ENCODE assay signal across 19 cellular contexts in genomic region chr12:12622418-12622817, GRCh38. TPM values are rescaled to one million over a fixed set of nuclear protein-coding genes. Genes with fewer than 3 reads are reported as not detected.
DNase-seq lines count a peak whose midpoint lies in the region; ATAC-seq and TF ChIP-seq lines count a peak whose summit lies in the region.
"Had no signal": no experiment of that assay in that cellular context is flagged by ENCODE, and none has a peak within 500 bp of the region (broad histone marks: within the 10 kb centered on the region; RNA-seq: fewer than 3 reads in every experiment).

No MANE protein-coding gene starts in this region.

- H3K27me3 ChIP-seq in thymus (ENCODE audit: control insufficient read depth, insufficient read depth) (no peaks in the 10 kb centered on the region), gastrocnemius medialis (no peaks in the 10 kb centered on the region)
- H3K27me3 ChIP-seq: body of pancreas, suprapubic skin had no signal

- H3K36me3 Mint-ChIP-seq in activated T-cell treated with anti-CD3 and anti-CD28 coated beads, Interleukin-2, amount 50 U/mL, for 72 hours (ENCODE audit: insufficient read depth in 2 of 2), result peaks cover 15 to 20% of the 10 kb centered on the region in 2 donors
- H3K36me3 Mint-ChIP-seq in activated CD4-positive, alpha-beta memory T cell treated with anti-CD3 and anti-CD28 coated beads, Interleukin-2, amount 10 ng/mL, durations not matched to agents 7 days and 5 days (ENCODE audit: low read depth), result peaks cover 34% of the 10 kb centered on the region

- TF ChIP-seq CTCF in gastrocnemius medialis (IDR thresholded peaks at IDR 0.05 in 4 of 5, conservative IDR thresholded peaks at IDR 0.05 in 1 of 5), result no peak

- H3K9me3 Mint-ChIP-seq in activated T-cell treated with anti-CD3 and anti-CD28 coated beads, Interleukin-2, amount 50 U/mL, for 72 hours, result peaks cover 0 to 2% of the 10 kb centered on the region in 2 donors
- H3K9me3 Mint-ChIP-seq in activated CD4-positive, alpha-beta memory T cell treated with anti-CD3 and anti-CD28 coated beads, Interleukin-2, amount 10 ng/mL, durations not matched to agents 7 days and 5 days, result peaks cover 2% of the 10 kb centered on the region

- no peak for TF ChIP-seq POLR2A in gastrocnemius medialis (IDR thresholded peaks at IDR 0.05)

- CTCF ChIA-PET in activated CD4-positive, alpha-beta memory T cell treated with anti-CD3 and anti-CD28 coated beads, Interleukin-2, amount 10 ng/mL, durations not matched to agents 7 days and 5 days (lab: Charles Lee), result interaction anchor here (0.7 kb wide), 1 partner anchor 28 kb away, joined by 3 read pairs; no protein-coding TSS in a partner anchor
- CTCF ChIA-PET in HEK293T (lab: Yijun Ruan, JAX), result interaction anchor here (0.7 kb wide), 1 partner anchor 247 kb away, joined by 3 read pairs; no protein-coding TSS in a partner anchor

- H3K36me3 ChIP-seq in thymus (ENCODE audit: control insufficient read depth, insufficient read depth) (peaks cover 6% of the 10 kb centered on the region), gastrocnemius medialis (no peaks in the 10 kb centered on the region)
- H3K36me3 ChIP-seq: suprapubic skin had no signal

- peaks cover 64% of the 10 kb centered on the region for H3K4me1 Mint-ChIP-seq in activated T-cell treated with anti-CD3 and anti-CD28 coated beads, Interleukin-2, amount 50 U/mL, for 72 hours (ENCODE audit: low read depth)
- H3K4me1 Mint-ChIP-seq in activated CD4-positive, alpha-beta memory T cell treated with anti-CD3 and anti-CD28 coated beads, Interleukin-2, amount 10 ng/mL, durations not matched to agents 7 days and 5 days, result peaks cover 38% of the 10 kb centered on the region

- H3K4me3 Mint-ChIP-seq in activated T-cell treated with anti-CD3 and anti-CD28 coated beads, Interleukin-2, amount 50 U/mL, for 72 hours, result peak overlapping the region; percentile 4 to 67
- H3K4me3 Mint-ChIP-seq in activated CD4-positive, alpha-beta memory T cell treated with anti-CD3 and anti-CD28 coated beads, Interleukin-2, amount 10 ng/mL, durations not matched to agents 7 days and 5 days, result peak overlapping the region; percentile 4
- H3K4me3 Mint-ChIP-seq: H9 had no signal

- in situ Hi-C loops in gastrocnemius medialis (cut with MboI; ENCODE audit: low sequenced_read_pairs in 4 of 4), result no loop called here

- no peak for DNase-seq in activated T-cell treated with anti-CD3 and anti-CD28 coated beads, Interleukin-2, amount 50 U/mL, for 72 hours
- DNase-seq in activated T-cell treated with anti-CD3 and anti-CD28 coated beads, Interleukin-2, amount 50 U/mL, for 1 hour, result no peak
- no peak for DNase-seq in activated CD4-positive, alpha-beta memory T cell treated with anti-CD3 and anti-CD28 coated beads, Interleukin-2, amount 10 ng/mL, durations not matched to agents 7 days and 5 days
- no peak for DNase-seq in left colon
- no peak for DNase-seq in NCI-H82 treated with DMSO at 0.1 percent for 48 hours (lab: John Stamatoyannopoulos, UW; ENCODE audit: unreplicated experiment)
- DNase-seq in HEK293T (ENCODE audit: extremely low spot score), result no peak
- DNase-seq in gastrocnemius medialis, result no peak
- DNase-seq: body of pancreas, DMS 273 treated with DMSO at 0.1 percent for 48 hours, foreskin melanocyte, H9, Karpas-422, midbrain, NCI-H1930, NCI-H526 treated with DMSO at 0.1 percent for 48 hours had no signal

- H3K27ac Mint-ChIP-seq in activated T-cell treated with anti-CD3 and anti-CD28 coated beads, Interleukin-2, amount 50 U/mL, for 72 hours, result peak overlapping the region; percentile 71
- peak overlapping the region; percentile 79 for H3K27ac Mint-ChIP-seq in activated CD4-positive, alpha-beta memory T cell treated with anti-CD3 and anti-CD28 coated beads, Interleukin-2, amount 10 ng/mL, durations not matched to agents 7 days and 5 days
- H3K27ac Mint-ChIP-seq: H9 had no signal

- intact Hi-C loops in left colon (cut with DNase I, micrococcal nuclease) (no loop called here), gastrocnemius medialis (cut with DNase I; ENCODE audit: low total_unique reads) (no loop called here)

- no peaks in the 10 kb centered on the region for H3K9me3 ChIP-seq in thymus (ENCODE audit: control insufficient read depth)
- no peaks in the 10 kb centered on the region for H3K9me3 ChIP-seq in gastrocnemius medialis
- H3K9me3 ChIP-seq: body of pancreas, suprapubic skin had no signal

- H3K4me1 ChIP-seq in thymus (ENCODE audit: control insufficient read depth, insufficient read depth, low read length), result peaks cover 7% of the 10 kb centered on the region
- H3K4me1 ChIP-seq in gastrocnemius medialis, result no peaks in the 10 kb centered on the region

- no peak overlapping the region for H3K4me3 ChIP-seq in thymus (ENCODE audit: low read length)
- H3K4me3 ChIP-seq in gastrocnemius medialis, result no peak overlapping the region
- H3K4me3 ChIP-seq: body of pancreas, suprapubic skin had no signal

- peak; percentile 44 to 58 for ATAC-seq in activated T-cell treated with anti-CD3 and anti-CD28 coated beads, Interleukin-2, amount 50 U/mL, for 72 hours (replicated peaks in 1 of 2)
- ATAC-seq in left colon, result peak; percentile 43
- no peak for ATAC-seq in gastrocnemius medialis
- ATAC-seq: body of pancreas, Right ventricle myocardium inferior had no signal

- 13% methylated on average over 3 of the region's 3 CpGs for WGBS in thymus

- H3K27ac ChIP-seq in thymus (ENCODE audit: low read depth) (peak overlapping the region; percentile 74), gastrocnemius medialis (no peak overlapping the region)
- H3K27ac ChIP-seq: parathyroid adenoma had no signal

- POLR2A ChIA-PET in activated CD4-positive, alpha-beta memory T cell treated with anti-CD3 and anti-CD28 coated beads, Interleukin-2, amount 10 ng/mL, durations not matched to agents 7 days and 5 days (lab: Charles Lee), result interaction anchor here (0.6 to 2.8 kb wide), 3 partner anchors 10 to 148 kb away, joined by 3 to 13 read pairs (median 3); partner anchors contain the start of genes CREBL2 and DUSP16
- POLR2A ChIA-PET in HEK293T (lab: Yijun Ruan, JAX), result interaction anchor here (1.3 kb wide), 1 partner anchor 11 kb away, joined by 4 read pairs; the partner anchor contains the start of gene CREBL2

- no peaks in the 10 kb centered on the region for H3K27me3 Mint-ChIP-seq in activated T-cell treated with anti-CD3 and anti-CD28 coated beads, Interleukin-2, amount 50 U/mL, for 72 hours (ENCODE audit: low read depth)
- no peaks in the 10 kb centered on the region for H3K27me3 Mint-ChIP-seq in activated CD4-positive, alpha-beta memory T cell treated with anti-CD3 and anti-CD28 coated beads, Interleukin-2, amount 10 ng/mL, durations not matched to agents 7 days and 5 days

TF ChIP-seq in HEK293T, 16 proteins besides CTCF, POLR2A, EP300 and RAD21:
- TF ChIP-seq NFRKB (IDR thresholded peaks at IDR 0.05) (no peak), HDGF (IDR thresholded peaks at IDR 0.05; ENCODE audit: borderline replicate concordance) (no peak), FOXA1 (IDR thresholded peaks at IDR 0.05) (no peak), ELF4 (IDR thresholded peaks at IDR 0.05) (no peak), L3MBTL2 (conservative IDR thresholded peaks at IDR 0.05) (no peak), TARDBP (IDR thresholded peaks at IDR 0.05) (no peak), SP1 (IDR thresholded peaks at IDR 0.05) (no peak), ARNT (IDR thresholded peaks at IDR 0.05) (no peak), LEF1 (IDR thresholded peaks at IDR 0.05; ENCODE audit: borderline replicate concordance) (no peak), FOXM1 (IDR thresholded peaks at IDR 0.05; ENCODE audit: borderline replicate concordance) (no peak), ZNF384 (IDR thresholded peaks at IDR 0.05) (no peak), BHLHE40 (IDR thresholded peaks at IDR 0.05; ENCODE audit: borderline replicate concordance) (no peak), PKNOX1 (IDR thresholded peaks at IDR 0.05) (no peak), FOXK2 (IDR thresholded peaks at IDR 0.05) (no peak), CTBP1 (IDR thresholded peaks at IDR 0.05; ENCODE audit: borderline replicate concordance) (no peak)

RNA-seq across cellular contexts. Expression of gene CREBL2, which starts 10.7 kb away (rescaled TPM):
- total RNA-seq in activated T-cell treated with anti-CD3 and anti-CD28 coated beads, Interleukin-2, amount 50 U/mL, for 72 hours, result 10 to 100 TPM; 27.7 to 32.7 TPM
- total RNA-seq in activated CD4-positive, alpha-beta memory T cell treated with anti-CD3 and anti-CD28 coated beads, Interleukin-2, amount 10 ng/mL, durations not matched to agents 7 days and 5 days, result 10 to 100 TPM; 24.2 to 26.1 TPM
- total RNA-seq in left colon, result 10 to 100 TPM; 25.6 to 28.1 TPM
- polyA plus RNA-seq in thymus, result 29.3 TPM
- total RNA-seq in gastrocnemius medialis, result 10 to 100 TPM in 3 of 4 donors, 1 to 10 TPM in 1; 6.3 to 13.6 (median 10.3) TPM

RNA-seq across cellular contexts. Expression of gene DUSP16, which starts 59.8 kb away (rescaled TPM):
- total RNA-seq in activated T-cell treated with anti-CD3 and anti-CD28 coated beads, Interleukin-2, amount 50 U/mL, for 72 hours, result 100 to 1,000 TPM; 105 to 129 TPM
- total RNA-seq in activated CD4-positive, alpha-beta memory T cell treated with anti-CD3 and anti-CD28 coated beads, Interleukin-2, amount 10 ng/mL, durations not matched to agents 7 days and 5 days, result 10 to 100 TPM; 77.3 to 85.2 TPM
- 10 to 100 TPM; 38.6 to 73.5 TPM for total RNA-seq in left colon
- polyA plus RNA-seq in thymus, result 18.2 TPM
- 10 to 100 TPM; 10.9 to 15.7 (median 13.3) TPM for total RNA-seq in gastrocnemius medialis

Comparison
In these comparisons a context has a peak if more than half of its experiments do, and no peak if none do; other contexts are left out.
1. ATAC-seq: peak in activated T-cell treated with anti-CD3 and anti-CD28 coated beads, Interleukin-2, amount 50 U/mL, for 72 hours (2 of 2) and left colon (single experiment); none in gastrocnemius medialis (0 of 2).